ENCODE assay signal across 19 cellular contexts in genomic region chr2:148947299-148947698, GRCh38.
"Had no signal": no experiment of that assay in that cellular context is flagged by ENCODE, and none has a peak within 500 bp of the region (broad histone marks: within the 10 kb centered on the region; RNA-seq: fewer than 3 reads in every experiment).

No MANE protein-coding gene starts in this region.

- DNase-seq: Kasumi-1, NCI-H1092, NCI-H1417 treated with DMSO at 0.1 percent for 48 hours, NCI-H146, NCI-H1694 treated with DMSO at 0.1 percent for 48 hours, NCI-H1930, NCI-H2107, NCI-H2227 treated with DMSO at 0.1 percent for 48 hours, NCI-H446, NCI-H510A, NCI-H524 treated with DMSO at 0.1 percent for 48 hours, NCI-H69, NCI-H774, SHP77, SK-N-SH had no signal

- H3K9ac ChIP-seq: KMS-11, SK-N-SH had no signal

- ATAC-seq: K562 had no signal

- H3K4me3 Mint-ChIP-seq: IgD-negative memory B cell had no signal

- H3K4me3 ChIP-seq: K562 had no signal

- H3K36me3 Mint-ChIP-seq: IgD-negative memory B cell had no signal

- H3K4me2 ChIP-seq: KMS-11, SK-N-SH had no signal

- H3K27ac ChIP-seq: KMS-11, RWPE1 had no signal

- H3K27ac Mint-ChIP-seq: IgD-negative memory B cell had no signal

- FAIRE-seq: K562 had no signal

- H3K9me3 ChIP-seq: SK-N-SH had no signal
